9 cellular contexts compared by ENCODE assay signal in genomic region chr6:158242071-158242606, GRCh38.
DNase-seq lines count a peak whose midpoint lies in the region; ATAC-seq and TF ChIP-seq lines count a peak whose summit lies in the region.
"Had no signal": no experiment of that assay in that cellular context is flagged by ENCODE, and none has a peak within 500 bp of the region (broad histone marks: within the 10 kb centered on the region; RNA-seq: fewer than 3 reads in every experiment).

No MANE protein-coding gene starts in this region.

- no peaks in the 10 kb centered on the region for H3K27me3 ChIP-seq in psoas muscle (ENCODE audit: insufficient read depth in 3 of 3, low read length in 2 of 3)

- H3K36me3 Mint-ChIP-seq in activated naive CD4-positive, alpha-beta T cell treated with anti-CD3 and anti-CD28 coated beads, Interleukin-2, amount 50 U/mL, for 72 hours: peaks cover 4 to 10% of the 10 kb centered on the region in 2 donors

- TF ChIP-seq CTCF in psoas muscle (IDR thresholded peaks at IDR 0.05): no peak

- peaks cover 0 to 7% of the 10 kb centered on the region in 2 donors for H3K36me3 ChIP-seq in psoas muscle (ENCODE audit: insufficient read depth in 1 of 2, low read depth in 1 of 2)

- H3K4me1 ChIP-seq in psoas muscle: peaks cover 11% of the 10 kb centered on the region

- no peaks in the 10 kb centered on the region for H3K9me3 ChIP-seq in psoas muscle

- WGBS in psoas muscle, 3 donors: 58 to 79% (median 74%) methylated on average over 7 of the region's 7 CpGs

- intact Hi-C loops in psoas muscle (cut with DNase I): no loop called here

- no peaks in the 10 kb centered on the region for H3K9me3 Mint-ChIP-seq in activated naive CD4-positive, alpha-beta T cell treated with anti-CD3 and anti-CD28 coated beads, Interleukin-2, amount 50 U/mL, for 72 hours

- H3K27ac ChIP-seq in psoas muscle: peak overlapping the region; percentile 59

- H3K4me3 ChIP-seq in psoas muscle: no peak overlapping the region

- DNase-seq in NCI-H510A (lab: John Stamatoyannopoulos, UW) (peak; percentile 17), NCI-H510A treated with DMSO at 0.1 percent for 48 hours (lab: John Stamatoyannopoulos, UW) (no peak), psoas muscle (no peak), HPDE6-E6E7 (ENCODE audit: extremely low spot score) (no peak), NAMALWA (ENCODE audit: low spot score) (no peak), NCI-H1105 treated with DMSO at 0.1 percent for 48 hours (lab: John Stamatoyannopoulos, UW) (no peak)
- no peak for DNase-seq in activated naive CD4-positive, alpha-beta T cell treated with anti-CD3 and anti-CD28 coated beads, Interleukin-2, amount 50 U/mL, for 72 hours (ENCODE audit: low spot score in 2 of 2)
- DNase-seq: H9 had no signal

- peak overlapping the region; percentile 16 to 89 for H3K27ac Mint-ChIP-seq in activated naive CD4-positive, alpha-beta T cell treated with anti-CD3 and anti-CD28 coated beads, Interleukin-2, amount 50 U/mL, for 72 hours

- ATAC-seq in HG02763 (IDR thresholded peaks at IDR 0.05; ENCODE audit: unreplicated experiment) (peak; percentile 12), psoas muscle (peak in 2 of 4 donors; percentile 24 to 30)
- ATAC-seq in activated naive CD4-positive, alpha-beta T cell treated with anti-CD3 and anti-CD28 coated beads, Interleukin-2, amount 50 U/mL, for 72 hours: peak in 1 of 2 donors; percentile 24
